29 cellular contexts compared by ENCODE assay signal in the genomic region with DNA sequence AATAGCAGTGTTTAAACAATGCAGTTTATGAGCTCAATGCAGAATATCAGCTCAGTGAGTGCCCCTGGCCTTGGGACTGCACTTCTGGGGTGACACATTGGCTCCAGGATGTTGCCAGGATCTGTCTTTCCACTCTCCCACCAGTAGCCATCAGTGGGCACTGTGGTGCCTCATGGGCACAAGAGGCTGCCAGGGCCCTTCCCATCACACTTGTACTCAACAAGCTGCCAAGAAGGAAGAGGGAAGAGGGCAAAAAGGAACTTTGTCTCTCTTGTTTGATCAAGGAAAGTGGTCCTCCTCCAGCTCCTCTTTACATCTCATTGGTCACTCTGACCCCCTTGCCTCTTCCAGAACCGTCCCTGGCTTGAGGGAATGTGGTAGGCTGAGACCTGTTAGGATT.
"Had no signal": no experiment of that assay in that cellular context is flagged by ENCODE, and none has a peak within 500 bp of the region (broad histone marks: within the 10 kb centered on the region; RNA-seq: fewer than 3 reads in every experiment).

No MANE protein-coding gene starts in this region.

- FAIRE-seq: urothelium cell line had no signal

- ATAC-seq: stimulated activated effector memory CD8-positive, alpha-beta T cell treated with anti-CD3 and anti-CD28 coated beads, Interleukin-12 subunit alpha, Interleukin-12 subunit beta, amount 100 ng/mL, for 72 hours; stimulated activated memory B cell treated with anti-CD40 and anti-IgM and Interleukin-4, amounts not matched to agents 10 μg/mL and 1 μg/mL and 100 μg/mL, for 72 hours; stimulated activated naive B cell treated with anti-CD40 and anti-IgM and Interleukin-4, amounts not matched to agents 10 μg/mL and 1 μg/mL and 100 μg/mL, for 72 hours; stimulated activated naive CD8-positive, alpha-beta T cell treated with anti-CD3 and anti-CD28 coated beads, Interleukin-15, amount 100 ng/mL, for 72 hours; stimulated activated naive CD8-positive, alpha-beta T cell treated with anti-CD3 and anti-CD28 coated beads, Interleukin-15, Interleukin-2, amounts not matched to agents 100 U/mL and 50 U/mL, for 24 hours; upper lobe of right lung had no signal

- H3K36me3 ChIP-seq: stomach, suprapubic skin, thoracic aorta, thyroid gland, tibial artery, tibial nerve, transverse colon, upper lobe of left lung, upper lobe of right lung, uterus, vagina had no signal

- H3K4me1 ChIP-seq: testis had no signal

- H3K9me3 Mint-ChIP-seq: stimulated activated effector memory CD8-positive, alpha-beta T cell treated with anti-CD3 and anti-CD28 coated beads, Interleukin-12 subunit alpha, Interleukin-12 subunit beta, amount 100 ng/mL, for 72 hours; stimulated activated naive CD8-positive, alpha-beta T cell treated with anti-CD3 and anti-CD28 coated beads, Interleukin-15, amount 100 ng/mL, for 72 hours; stimulated activated naive CD8-positive, alpha-beta T cell treated with anti-CD3 and anti-CD28 coated beads, Interleukin-15, Interleukin-2, amounts not matched to agents 100 ng/mL and 50 ng/mL, for 24 hours; type B pancreatic cell had no signal

- H3K36me3 Mint-ChIP-seq: stimulated activated effector memory CD8-positive, alpha-beta T cell treated with anti-CD3 and anti-CD28 coated beads, Interleukin-12 subunit alpha, Interleukin-12 subunit beta, amount 100 ng/mL, for 72 hours; stimulated activated memory B cell treated with anti-CD40 and anti-IgM and Interleukin-4, amounts not matched to agents 10 μg/mL and 1 μg/mL and 100 μg/mL, for 72 hours; type B pancreatic cell had no signal

- H3K9me3 ChIP-seq: stomach, suprapubic skin, testis, thoracic aorta, thyroid gland, tibial artery, tibial nerve, transverse colon, upper lobe of left lung, upper lobe of right lung, uterus, vagina had no signal

- H3K4me3 Mint-ChIP-seq: stimulated activated effector memory CD8-positive, alpha-beta T cell treated with anti-CD3 and anti-CD28 coated beads, Interleukin-12 subunit alpha, Interleukin-12 subunit beta, amount 100 ng/mL, for 72 hours; stimulated activated memory B cell treated with anti-CD40 and anti-IgM and Interleukin-4, amounts not matched to agents 10 μg/mL and 1 μg/mL and 100 μg/mL, for 72 hours; stimulated activated naive B cell treated with anti-CD40 and anti-IgM and Interleukin-4, amounts not matched to agents 10 μg/mL and 1 μg/mL and 100 μg/mL, for 72 hours; stimulated activated naive CD8-positive, alpha-beta T cell treated with anti-CD3 and anti-CD28 coated beads, Interleukin-15, amount 100 ng/mL, for 72 hours; stimulated activated naive CD8-positive, alpha-beta T cell treated with anti-CD3 and anti-CD28 coated beads, Interleukin-15, Interleukin-2, amounts not matched to agents 100 ng/mL and 50 ng/mL, for 24 hours; type B pancreatic cell had no signal

- H3K27ac ChIP-seq: stomach, suprapubic skin, testis, thoracic aorta, thyroid gland, tibial artery, tibial nerve, transverse colon, upper lobe of left lung, upper lobe of right lung, uterus, vagina had no signal

- H3K27ac Mint-ChIP-seq: stimulated activated effector memory CD8-positive, alpha-beta T cell treated with anti-CD3 and anti-CD28 coated beads, Interleukin-12 subunit alpha, Interleukin-12 subunit beta, amount 100 ng/mL, for 72 hours; stimulated activated memory B cell treated with anti-CD40 and anti-IgM and Interleukin-4, amounts not matched to agents 10 μg/mL and 1 μg/mL and 100 μg/mL, for 72 hours; stimulated activated naive B cell treated with anti-CD40 and anti-IgM and Interleukin-4, amounts not matched to agents 10 μg/mL and 1 μg/mL and 100 μg/mL, for 72 hours; stimulated activated naive CD8-positive, alpha-beta T cell treated with anti-CD3 and anti-CD28 coated beads, Interleukin-15, amount 100 ng/mL, for 72 hours; stimulated activated naive CD8-positive, alpha-beta T cell treated with anti-CD3 and anti-CD28 coated beads, Interleukin-15, Interleukin-2, amounts not matched to agents 100 ng/mL and 50 ng/mL, for 24 hours; type B pancreatic cell had no signal

- H3K4me3 ChIP-seq: stomach, suprapubic skin, testis, thoracic aorta, thyroid gland, tibial artery, tibial nerve, transverse colon, upper lobe of left lung, upper lobe of right lung, uterus, vagina had no signal

- DNase-seq: stimulated activated CD4-positive, alpha-beta T cell treated with anti-CD3 and anti-CD28 coated beads, Interleukin-2, amount 100 ng/mL, for 48 hours; stimulated activated CD4-positive, alpha-beta T cell treated with anti-CD3 and anti-CD28 coated beads, Interleukin-4, amount 100 ng/mL, for 1 hour; stimulated activated CD4-positive, alpha-beta T cell treated with anti-CD3 and anti-CD28 coated beads, Interleukin-4, amount 100 ng/mL, for 24 hours; stimulated activated CD4-positive, alpha-beta T cell treated with anti-CD3 and anti-CD28 coated beads, Interleukin-4, amount 100 ng/mL, for 4 hours; stimulated activated CD8-positive, alpha-beta memory T cell treated with anti-CD3 and anti-CD28 coated beads, Interleukin-4, amount 100 ng/mL, for 48 hours; stimulated activated naive B cell treated with anti-CD40 and anti-IgM and Interleukin-4, amounts not matched to agents 10 μg/mL and 1 μg/mL and 100 μg/mL, for 72 hours; stimulated activated naive CD4-positive, alpha-beta T cell; stimulated activated naive CD4-positive, alpha-beta T cell treated with Interleukin-2 at 50 U/mL for 16 hours; stimulated activated naive CD8-positive, alpha-beta T cell treated with anti-CD3 and anti-CD28 coated beads, Interleukin-15, amount 100 ng/mL, for 72 hours; stimulated activated naive CD8-positive, alpha-beta T cell treated with anti-CD3 and anti-CD28 coated beads, Interleukin-15, Interleukin-2, amounts not matched to agents 100 U/mL and 50 U/mL, for 24 hours; stomach; substantia nigra; testis; thyroid gland; tibial artery; transverse colon; trophoblast cell; upper lobe of left lung; upper lobe of right lung; uterus had no signal

- H3K27me3 ChIP-seq: testis, thyroid gland, uterus had no signal
